35 cellular contexts compared by ENCODE assay signal in the genomic region with DNA sequence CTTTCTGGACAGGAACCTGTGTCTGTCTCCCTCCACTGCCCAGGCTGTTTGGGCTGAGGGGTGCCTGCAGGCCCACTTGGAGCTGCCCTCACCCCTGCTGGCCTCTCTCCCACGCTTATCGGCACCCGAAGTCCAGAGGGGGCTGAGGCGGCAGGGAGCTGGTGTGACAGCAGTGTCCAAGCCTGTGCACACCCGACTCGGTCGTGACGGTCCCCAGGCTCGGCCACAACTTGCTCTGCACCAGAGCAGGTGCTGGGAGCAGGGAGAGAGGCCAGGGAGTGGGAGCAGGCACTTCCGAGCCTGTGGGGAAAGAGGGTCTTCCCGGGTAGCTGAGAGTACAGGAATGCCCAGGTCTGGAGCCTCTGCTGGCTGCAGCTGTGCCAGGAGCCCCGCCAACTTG. TPM values are rescaled to one million over a fixed set of nuclear protein-coding genes. Genes with fewer than 3 reads are reported as not detected.
DNase-seq lines count a peak whose midpoint lies in the region; ATAC-seq, FAIRE-seq and TF ChIP-seq lines count a peak whose summit lies in the region.
"Had no signal": no experiment of that assay in that cellular context is flagged by ENCODE, and none has a peak within 500 bp of the region (broad histone marks: within the 10 kb centered on the region; RNA-seq: fewer than 3 reads in every experiment).

No MANE protein-coding gene starts in this region.

- no peak overlapping the region for H3K4me3 Mint-ChIP-seq in CD4-positive, alpha-beta T cell
- H3K4me3 Mint-ChIP-seq in activated T-helper 1 cell treated with anti-CD3 and anti-CD28 coated beads, Interleukin-12 subunit alpha, Interleukin-12 subunit beta, Interleukin-2, Interleukin-4 antibody, amounts not matched to agents 30 ng/mL and 10 ng/mL and 1 ng/mL, durations not matched to agents 14 hours and 24 hours and 36 hours, result no peak overlapping the region
- H3K4me3 Mint-ChIP-seq: B cell; CD14-positive monocyte; CD4-positive, alpha-beta memory T cell; CD4-positive, CD25-positive, alpha-beta regulatory T cell; CD8-positive, alpha-beta memory T cell; CD8-positive, alpha-beta T cell had no signal

- H3K9me3 ChIP-seq in kidney (ENCODE audit: control insufficient read depth in 1 of 2, low read length in 2 of 2), result no peaks in the 10 kb centered on the region
- no peaks in the 10 kb centered on the region for H3K9me3 ChIP-seq in mesenchymal stem cell (ENCODE audit: control insufficient read depth, low read length)
- H3K9me3 ChIP-seq in aorta (ENCODE audit: control insufficient read depth, low read length), result no peaks in the 10 kb centered on the region
- no peaks in the 10 kb centered on the region for H3K9me3 ChIP-seq in CD4-positive, alpha-beta T cell (ENCODE audit: control insufficient read depth, low read length)
- H3K9me3 ChIP-seq: A549, BE2C, Caco-2 had no signal

- H3K79me1 ChIP-seq in mesenchymal stem cell (replicated peaks; ENCODE audit: low read length, poor library complexity, severe bottlenecking), result peaks cover 18% of the 10 kb centered on the region

- H3K4me1 Mint-ChIP-seq in CD4-positive, alpha-beta T cell (ENCODE audit: low read depth), result peaks cover 23% of the 10 kb centered on the region
- peaks cover 7% of the 10 kb centered on the region for H3K4me1 Mint-ChIP-seq in activated T-helper 1 cell treated with anti-CD3 and anti-CD28 coated beads, Interleukin-12 subunit alpha, Interleukin-12 subunit beta, Interleukin-2, Interleukin-4 antibody, amounts not matched to agents 30 ng/mL and 10 ng/mL and 1 ng/mL, durations not matched to agents 14 hours and 24 hours and 36 hours (ENCODE audit: low read depth)

- H3K14ac ChIP-seq in mesenchymal stem cell (ENCODE audit: low read length in 2 of 2), result peak overlapping the region in 1 of 2 experiments; percentile 51

- DNase-seq in kidney, result peak; percentile 71
- no peak for DNase-seq in mesenchymal stem cell
- no peak for DNase-seq in sciatic nerve (ENCODE audit: low spot score)
- DNase-seq in aorta, result no peak
- no peak for DNase-seq in CD4-positive, alpha-beta T cell
- DNase-seq in activated T-helper 1 cell treated with anti-CD3 and anti-CD28 coated beads, Interleukin-12 subunit alpha, Interleukin-12 subunit beta, Interleukin-2, Interleukin-4 antibody, amounts not matched to agents 30 ng/mL and 10 ng/mL and 1 ng/mL, durations not matched to agents 14 hours and 24 hours and 36 hours (ENCODE audit: low spot score), result no peak
- DNase-seq: 8988T; ACHN; AML-193; BE2C; Caco-2; Calu3; CD4-positive, alpha-beta memory T cell; CD4-positive, CD25-positive, alpha-beta regulatory T cell; CD8-positive, alpha-beta memory T cell; CD8-positive, alpha-beta T cell; COR-L47; DMS 273 treated with DMSO at 0.1 percent for 48 hours; DMS153; DMS53; DMS79; DMS79 treated with DMSO at 0.1 percent for 48 hours; DND-41; EL had no signal

- POLR2A ChIA-PET in CD4-positive, alpha-beta T cell (lab: Charles Lee), result interaction anchor here (0.8 kb wide), 1 partner anchor 11 kb away, joined by 3 read pairs; no protein-coding TSS in a partner anchor

- peaks cover 0 to 9% of the 10 kb centered on the region in 2 donors for H3K4me1 ChIP-seq in kidney (ENCODE audit: control insufficient read depth in 1 of 2, insufficient read depth in 1 of 2, low read depth in 1 of 2, low read length in 2 of 2)
- H3K4me1 ChIP-seq in mesenchymal stem cell (ENCODE audit: control insufficient read depth, insufficient read depth, low read depth, low read length), result peaks cover 4% of the 10 kb centered on the region
- H3K4me1 ChIP-seq in aorta (ENCODE audit: control insufficient read depth in 1 of 2, insufficient read depth in 2 of 2, low read length in 2 of 2), result no peaks in the 10 kb centered on the region

- H2BK15ac ChIP-seq in mesenchymal stem cell (ENCODE audit: low read depth, poor library complexity, severe bottlenecking), result no peak overlapping the region

- no peak overlapping the region for H3K18ac ChIP-seq in mesenchymal stem cell (ENCODE audit: low read depth in 1 of 2, low read length in 2 of 2)

- H3K9ac ChIP-seq in kidney (ENCODE audit: low read length in 2 of 2), result no peak overlapping the region
- H3K9ac ChIP-seq in mesenchymal stem cell (ENCODE audit: low read length), result no peak overlapping the region
- H3K9ac ChIP-seq: BLaER1; BLaER1 treated with 17β-estradiol and CSF1 and Interleukin-3, amounts not matched to agents 10 nM and 100 nM had no signal

- no peak overlapping the region for H4K8ac ChIP-seq in mesenchymal stem cell (ENCODE audit: low read length)

- CTCF ChIA-PET in CD4-positive, alpha-beta T cell (lab: Charles Lee), result no interaction called here

- H3K4ac ChIP-seq in mesenchymal stem cell (ENCODE audit: low read depth in 1 of 2, low read length in 2 of 2), result no peak overlapping the region

- no peaks in the 10 kb centered on the region for H3K27me3 ChIP-seq in mesenchymal stem cell (ENCODE audit: control insufficient read depth in 1 of 2, insufficient read depth in 1 of 2, low read length in 2 of 2)
- H3K27me3 ChIP-seq in aorta (ENCODE audit: control insufficient read depth in 1 of 2, insufficient read depth in 2 of 2, low read length in 1 of 2), result no peaks in the 10 kb centered on the region
- H3K27me3 ChIP-seq in CD4-positive, alpha-beta T cell (ENCODE audit: control insufficient read depth, insufficient read depth, low read length), result no peaks in the 10 kb centered on the region
- H3K27me3 ChIP-seq: BE2C; BLaER1; BLaER1 treated with 17β-estradiol and CSF1 and Interleukin-3, amounts not matched to agents 10 nM and 100 nM had no signal

- H3K23ac ChIP-seq in mesenchymal stem cell (ENCODE audit: low read length in 2 of 2), result peak overlapping the region in 1 of 2 experiments; percentile 31

- peak overlapping the region in 1 of 2 experiments; percentile 29 for H2BK12ac ChIP-seq in mesenchymal stem cell (ENCODE audit: low read length in 2 of 2)

- intact Hi-C loops in kidney (cut with DNase I) (no loop called here), sciatic nerve (cut with DNase I) (no loop called here), aorta (cut with DNase I) (no loop called here)
- intact Hi-C loops in CD4-positive, alpha-beta T cell (cut with DNase I, micrococcal nuclease), result loop anchor here in 1 of 2 experiments (5.0 kb wide), 1 partner anchor 168 kb away; no protein-coding TSS in a partner anchor
- intact Hi-C loops in activated T-helper 1 cell treated with anti-CD3 and anti-CD28 coated beads, Interleukin-12 subunit alpha, Interleukin-12 subunit beta, Interleukin-2, Interleukin-4 antibody, amounts not matched to agents 30 ng/mL and 10 ng/mL and 1 ng/mL, durations not matched to agents 14 hours and 24 hours and 36 hours (cut with micrococcal nuclease), result no loop called here

- H2AFZ ChIP-seq in mesenchymal stem cell (ENCODE audit: low read depth, low read length), result no peak overlapping the region

- H3K27ac ChIP-seq in kidney (ENCODE audit: low read depth in 2 of 2, low read length in 2 of 2) (no peak overlapping the region), mesenchymal stem cell (ENCODE audit: low read length, poor library complexity, severe bottlenecking) (no peak overlapping the region), aorta (ENCODE audit: low read depth in 1 of 2, low read length in 2 of 2) (no peak overlapping the region)
- no peak overlapping the region for H3K27ac ChIP-seq in CD4-positive, alpha-beta T cell (ENCODE audit: low read depth, low read length)
- H3K27ac ChIP-seq: 22Rv1; A549; BLaER1; BLaER1 treated with 17β-estradiol and CSF1 and Interleukin-3, amounts not matched to agents 10 nM and 100 nM; C4-2B had no signal

- no peak overlapping the region for H3K4me3 ChIP-seq in kidney (ENCODE audit: low read length in 2 of 2)
- no peak overlapping the region for H3K4me3 ChIP-seq in mesenchymal stem cell (ENCODE audit: insufficient read depth in 1 of 2, low read depth in 1 of 2, low read length in 2 of 2)
- no peak overlapping the region for H3K4me3 ChIP-seq in aorta (ENCODE audit: low read length in 2 of 2)
- H3K4me3 ChIP-seq: A549; BLaER1; BLaER1 treated with 17β-estradiol and CSF1 and Interleukin-3, amounts not matched to agents 10 nM and 100 nM had no signal

- peaks cover 9% of the 10 kb centered on the region for H3K36me3 Mint-ChIP-seq in CD4-positive, alpha-beta T cell (ENCODE audit: low read depth)
- H3K36me3 Mint-ChIP-seq in activated T-helper 1 cell treated with anti-CD3 and anti-CD28 coated beads, Interleukin-12 subunit alpha, Interleukin-12 subunit beta, Interleukin-2, Interleukin-4 antibody, amounts not matched to agents 30 ng/mL and 10 ng/mL and 1 ng/mL, durations not matched to agents 14 hours and 24 hours and 36 hours (ENCODE audit: low read depth), result peaks cover 4% of the 10 kb centered on the region
- H3K36me3 Mint-ChIP-seq: CD4-positive, alpha-beta memory T cell had no signal

- H3K27ac Mint-ChIP-seq in CD4-positive, alpha-beta T cell, result no peak overlapping the region
- H3K27ac Mint-ChIP-seq in activated T-helper 1 cell treated with anti-CD3 and anti-CD28 coated beads, Interleukin-12 subunit alpha, Interleukin-12 subunit beta, Interleukin-2, Interleukin-4 antibody, amounts not matched to agents 30 ng/mL and 10 ng/mL and 1 ng/mL, durations not matched to agents 14 hours and 24 hours and 36 hours, result no peak overlapping the region
- H3K27ac Mint-ChIP-seq: CD14-positive monocyte; CD4-positive, alpha-beta memory T cell; CD8-positive, alpha-beta memory T cell; CD8-positive, alpha-beta T cell had no signal

- no peak overlapping the region for H3K4me2 ChIP-seq in mesenchymal stem cell (ENCODE audit: low read length, poor library complexity, severe bottlenecking)
- H3K4me2 ChIP-seq: A549; BLaER1; BLaER1 treated with 17β-estradiol and CSF1 and Interleukin-3, amounts not matched to agents 10 nM and 100 nM had no signal

- no peaks in the 10 kb centered on the region for H3K27me3 Mint-ChIP-seq in CD4-positive, alpha-beta T cell
- no peaks in the 10 kb centered on the region for H3K27me3 Mint-ChIP-seq in activated T-helper 1 cell treated with anti-CD3 and anti-CD28 coated beads, Interleukin-12 subunit alpha, Interleukin-12 subunit beta, Interleukin-2, Interleukin-4 antibody, amounts not matched to agents 30 ng/mL and 10 ng/mL and 1 ng/mL, durations not matched to agents 14 hours and 24 hours and 36 hours (ENCODE audit: insufficient read depth)
- H3K27me3 Mint-ChIP-seq: B cell; CD4-positive, alpha-beta memory T cell; CD4-positive, CD25-positive, alpha-beta regulatory T cell had no signal

- no peaks in the 10 kb centered on the region for H3K9me3 Mint-ChIP-seq in CD4-positive, alpha-beta T cell
- H3K9me3 Mint-ChIP-seq in activated T-helper 1 cell treated with anti-CD3 and anti-CD28 coated beads, Interleukin-12 subunit alpha, Interleukin-12 subunit beta, Interleukin-2, Interleukin-4 antibody, amounts not matched to agents 30 ng/mL and 10 ng/mL and 1 ng/mL, durations not matched to agents 14 hours and 24 hours and 36 hours, result no peaks in the 10 kb centered on the region
- H3K9me3 Mint-ChIP-seq: CD4-positive, alpha-beta memory T cell; CD4-positive, CD25-positive, alpha-beta regulatory T cell; CD8-positive, alpha-beta memory T cell; CD8-positive, alpha-beta T cell had no signal

- TF ChIP-seq CTCF in kidney (IDR thresholded peaks at IDR 0.05; ENCODE audit: borderline replicate concordance, extremely low read depth, insufficient read depth), result no peak
- no peak for TF ChIP-seq CTCF in CD4-positive, alpha-beta T cell (IDR thresholded peaks at IDR 0.05)

- H2BK120ac ChIP-seq in mesenchymal stem cell (ENCODE audit: low read depth, low read length), result no peak overlapping the region

- FAIRE-seq in kidney (lab: Jason Lieb, UNC), result no peak
- FAIRE-seq: A204.1, A549, D721Med had no signal

- no peak overlapping the region for H2BK5ac ChIP-seq in mesenchymal stem cell (ENCODE audit: low read depth, low read length, poor library complexity, severe bottlenecking)

- no peak overlapping the region for H2AK5ac ChIP-seq in mesenchymal stem cell (ENCODE audit: low read length, severe bottlenecking)

- peak overlapping the region; percentile 5 for H4K91ac ChIP-seq in mesenchymal stem cell (ENCODE audit: low read length)

- ATAC-seq in sciatic nerve, result peak; percentile 7
- peak; percentile 35 for ATAC-seq in aorta (ENCODE audit: low FRiP score)
- ATAC-seq in CD4-positive, alpha-beta T cell (ENCODE audit: poor library complexity), result no peak
- no peak for ATAC-seq in GM19023 (IDR thresholded peaks at IDR 0.05; ENCODE audit: unreplicated experiment)
- no peak for ATAC-seq in HG03025 (IDR thresholded peaks at IDR 0.05; ENCODE audit: low FRiP score, unreplicated experiment)
- ATAC-seq: A549; CD8-positive, alpha-beta T cell had no signal

- 96% methylated on average over 11 of the region's 12 CpGs for WGBS in mesenchymal stem cell
- 81 to 88% methylated on average over 11 to 12 of the region's 12 CpGs for WGBS in aorta, 2 donors

- H3K36me3 ChIP-seq in kidney (ENCODE audit: control insufficient read depth in 1 of 2, insufficient read depth in 2 of 2, low read length in 2 of 2) (no peaks in the 10 kb centered on the region), mesenchymal stem cell (ENCODE audit: control insufficient read depth in 1 of 2, insufficient read depth in 2 of 2, low read depth in 1 of 2, low read length in 2 of 2) (peaks cover 0 to 8% of the 10 kb centered on the region in 2 experiments), aorta (ENCODE audit: control insufficient read depth in 1 of 2, insufficient read depth in 2 of 2, low read length in 1 of 2) (no peaks in the 10 kb centered on the region)
- H3K36me3 ChIP-seq: BE2C had no signal

RNA-seq across cellular contexts. Expression of gene INPP5F, which starts 23.0 kb away (rescaled TPM):
- 17.5 TPM for total RNA-seq in kidney
- 16.4 TPM for polyA plus RNA-seq in kidney (ENCODE audit: insufficient read depth, low read depth, low replicate concordance)
- polyA plus RNA-seq in mesenchymal stem cell (2013, experiment 1 of 2), result 24.1 TPM
- 25.7 TPM for polyA plus RNA-seq in mesenchymal stem cell (2013, experiment 2 of 2)
- total RNA-seq in sciatic nerve, result 50.6 TPM
- total RNA-seq in aorta, result 10 to 100 TPM; 23.1 to 23.9 TPM
- 10 to 100 TPM in 1 of 2 donors, 1 to 10 TPM in 1; 6.9 to 13.4 TPM for polyA plus RNA-seq in aorta
- total RNA-seq in CD4-positive, alpha-beta T cell, result 1 to 10 TPM; 6.2 to 6.4 TPM
- total RNA-seq in activated T-helper 1 cell treated with anti-CD3 and anti-CD28 coated beads, Interleukin-12 subunit alpha, Interleukin-12 subunit beta, Interleukin-2, Interleukin-4 antibody, amounts not matched to agents 30 ng/mL and 10 ng/mL and 1 ng/mL, durations not matched to agents 14 hours and 24 hours and 36 hours, result 17.7 and 19.4 TPM in 2 replicates

Comparison
In these comparisons a context has a peak if more than half of its experiments do, and no peak if none do; other contexts are left out.
1. ATAC-seq: peak in sciatic nerve (single experiment) and aorta (single experiment); none in CD4-positive, alpha-beta T cell (single experiment), GM19023 (single experiment) and HG03025 (single experiment).